In the genomic region with DNA sequence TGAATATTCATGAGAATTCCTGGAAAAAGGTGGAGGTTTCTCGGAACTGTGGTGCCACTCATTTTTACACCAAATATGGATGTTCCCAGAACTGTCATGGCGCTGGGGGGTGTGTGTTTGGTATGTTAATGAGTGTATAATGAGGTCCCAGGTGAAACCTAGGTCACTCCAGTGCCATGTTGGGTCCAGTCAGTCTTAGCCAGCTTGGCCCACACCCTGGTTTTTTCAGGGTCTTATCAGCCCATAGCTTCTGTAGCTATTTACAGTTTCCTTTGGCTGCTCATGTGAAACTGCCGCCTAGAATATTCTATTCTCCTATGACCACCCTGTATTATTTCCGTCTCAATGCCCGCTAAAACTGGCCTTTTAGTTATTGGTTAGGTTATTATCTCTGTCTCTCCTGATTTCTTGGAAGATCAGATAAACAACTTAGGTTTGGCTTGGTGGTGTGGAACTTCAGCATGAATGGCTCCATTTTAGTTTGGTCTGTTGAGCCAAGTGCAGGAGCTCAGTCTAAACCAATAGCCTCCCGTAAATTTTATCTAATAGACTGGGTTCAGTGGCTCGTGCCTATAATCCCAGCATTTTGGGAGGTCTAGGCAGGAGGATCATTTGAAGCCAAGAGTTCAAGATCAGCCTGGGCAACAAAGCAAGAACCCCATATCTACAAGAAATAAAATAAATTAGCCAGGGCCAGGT, we compare ENCODE assay signal across 1 cellular context.
TF ChIP-seq lines count a peak whose summit lies in the region.

No MANE protein-coding gene starts in this region.

TF ChIP-seq in K562, 482 proteins besides CTCF, POLR2A, EP300 and RAD21 (continued from another document and continues in another):
- TF ChIP-seq, protein P1, sequence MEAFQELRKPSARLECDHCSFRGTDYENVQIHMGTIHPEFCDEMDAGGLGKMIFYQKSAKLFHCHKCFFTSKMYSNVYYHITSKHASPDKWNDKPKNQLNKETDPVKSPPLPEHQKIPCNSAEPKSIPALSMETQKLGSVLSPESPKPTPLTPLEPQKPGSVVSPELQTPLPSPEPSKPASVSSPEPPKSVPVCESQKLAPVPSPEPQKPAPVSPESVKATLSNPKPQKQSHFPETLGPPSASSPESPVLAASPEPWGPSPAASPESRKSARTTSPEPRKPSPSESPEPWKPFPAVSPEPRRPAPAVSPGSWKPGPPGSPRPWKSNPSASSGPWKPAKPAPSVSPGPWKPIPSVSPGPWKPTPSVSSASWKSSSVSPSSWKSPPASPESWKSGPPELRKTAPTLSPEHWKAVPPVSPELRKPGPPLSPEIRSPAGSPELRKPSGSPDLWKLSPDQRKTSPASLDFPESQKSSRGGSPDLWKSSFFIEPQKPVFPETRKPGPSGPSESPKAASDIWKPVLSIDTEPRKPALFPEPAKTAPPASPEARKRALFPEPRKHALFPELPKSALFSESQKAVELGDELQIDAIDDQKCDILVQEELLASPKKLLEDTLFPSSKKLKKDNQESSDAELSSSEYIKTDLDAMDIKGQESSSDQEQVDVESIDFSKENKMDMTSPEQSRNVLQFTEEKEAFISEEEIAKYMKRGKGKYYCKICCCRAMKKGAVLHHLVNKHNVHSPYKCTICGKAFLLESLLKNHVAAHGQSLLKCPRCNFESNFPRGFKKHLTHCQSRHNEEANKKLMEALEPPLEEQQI (IDR thresholded peaks at IDR 0.05): no peak
- peak; percentile 36; the same call in 1 of the 2 replicates for TF ChIP-seq NFE2L1 (tag; IDR thresholded peaks at IDR 0.05; ENCODE audit: borderline replicate concordance, low read depth)
- TF ChIP-seq ZNF239 (CRISPR knock-in tag; IDR thresholded peaks at IDR 0.05): peak; percentile 84
- no peak for TF ChIP-seq TCF7 (IDR thresholded peaks at IDR 0.05; ENCODE audit: borderline replicate concordance)
- TF ChIP-seq NRF1 (conservative IDR thresholded peaks at IDR 0.05 in 1 of 2, IDR thresholded peaks at IDR 0.05 in 1 of 2): peak; percentile 64 to 68
- TF ChIP-seq, protein P2, sequence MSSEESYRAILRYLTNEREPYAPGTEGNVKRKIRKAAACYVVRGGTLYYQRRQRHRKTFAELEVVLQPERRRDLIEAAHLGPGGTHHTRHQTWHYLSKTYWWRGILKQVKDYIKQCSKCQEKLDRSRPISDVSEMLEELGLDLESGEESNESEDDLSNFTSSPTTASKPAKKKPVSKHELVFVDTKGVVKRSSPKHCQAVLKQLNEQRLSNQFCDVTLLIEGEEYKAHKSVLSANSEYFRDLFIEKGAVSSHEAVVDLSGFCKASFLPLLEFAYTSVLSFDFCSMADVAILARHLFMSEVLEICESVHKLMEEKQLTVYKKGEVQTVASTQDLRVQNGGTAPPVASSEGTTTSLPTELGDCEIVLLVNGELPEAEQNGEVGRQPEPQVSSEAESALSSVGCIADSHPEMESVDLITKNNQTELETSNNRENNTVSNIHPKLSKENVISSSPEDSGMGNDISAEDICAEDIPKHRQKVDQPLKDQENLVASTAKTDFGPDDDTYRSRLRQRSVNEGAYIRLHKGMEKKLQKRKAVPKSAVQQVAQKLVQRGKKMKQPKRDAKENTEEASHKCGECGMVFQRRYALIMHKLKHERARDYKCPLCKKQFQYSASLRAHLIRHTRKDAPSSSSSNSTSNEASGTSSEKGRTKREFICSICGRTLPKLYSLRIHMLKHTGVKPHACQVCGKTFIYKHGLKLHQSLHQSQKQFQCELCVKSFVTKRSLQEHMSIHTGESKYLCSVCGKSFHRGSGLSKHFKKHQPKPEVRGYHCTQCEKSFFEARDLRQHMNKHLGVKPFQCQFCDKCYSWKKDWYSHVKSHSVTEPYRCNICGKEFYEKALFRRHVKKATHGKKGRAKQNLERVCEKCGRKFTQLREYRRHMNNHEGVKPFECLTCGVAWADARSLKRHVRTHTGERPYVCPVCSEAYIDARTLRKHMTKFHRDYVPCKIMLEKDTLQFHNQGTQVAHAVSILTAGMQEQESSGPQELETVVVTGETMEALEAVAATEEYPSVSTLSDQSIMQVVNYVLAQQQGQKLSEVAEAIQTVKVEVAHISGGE (CRISPR knock-in tag; IDR thresholded peaks at IDR 0.05): peak in 1 of 3 experiments; percentile 81; a peak in 1 of 6 replicates
- TF ChIP-seq NUFIP1 (IDR thresholded peaks at IDR 0.05; ENCODE audit: partially characterized antibody): peak; percentile 49
- peak; percentile 74 for TF ChIP-seq ETV1 (tag; conservative IDR thresholded peaks at IDR 0.05; ENCODE audit: low read depth)
- TF ChIP-seq PYGO2 (tag; IDR thresholded peaks at IDR 0.05): peak; percentile 84; the same call in 1 of the 2 replicates
- peak; percentile 76 for TF ChIP-seq POLR2AphosphoS5 (IDR thresholded peaks at IDR 0.05; ENCODE audit: control insufficient read depth, insufficient read depth, low read depth, low read length)
- TF ChIP-seq, protein P3, sequence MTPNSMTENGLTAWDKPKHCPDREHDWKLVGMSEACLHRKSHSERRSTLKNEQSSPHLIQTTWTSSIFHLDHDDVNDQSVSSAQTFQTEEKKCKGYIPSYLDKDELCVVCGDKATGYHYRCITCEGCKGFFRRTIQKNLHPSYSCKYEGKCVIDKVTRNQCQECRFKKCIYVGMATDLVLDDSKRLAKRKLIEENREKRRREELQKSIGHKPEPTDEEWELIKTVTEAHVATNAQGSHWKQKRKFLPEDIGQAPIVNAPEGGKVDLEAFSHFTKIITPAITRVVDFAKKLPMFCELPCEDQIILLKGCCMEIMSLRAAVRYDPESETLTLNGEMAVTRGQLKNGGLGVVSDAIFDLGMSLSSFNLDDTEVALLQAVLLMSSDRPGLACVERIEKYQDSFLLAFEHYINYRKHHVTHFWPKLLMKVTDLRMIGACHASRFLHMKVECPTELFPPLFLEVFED (CRISPR knock-in tag; conservative IDR thresholded peaks at IDR 0.05): peak; percentile 91
- TF ChIP-seq, protein P4, sequence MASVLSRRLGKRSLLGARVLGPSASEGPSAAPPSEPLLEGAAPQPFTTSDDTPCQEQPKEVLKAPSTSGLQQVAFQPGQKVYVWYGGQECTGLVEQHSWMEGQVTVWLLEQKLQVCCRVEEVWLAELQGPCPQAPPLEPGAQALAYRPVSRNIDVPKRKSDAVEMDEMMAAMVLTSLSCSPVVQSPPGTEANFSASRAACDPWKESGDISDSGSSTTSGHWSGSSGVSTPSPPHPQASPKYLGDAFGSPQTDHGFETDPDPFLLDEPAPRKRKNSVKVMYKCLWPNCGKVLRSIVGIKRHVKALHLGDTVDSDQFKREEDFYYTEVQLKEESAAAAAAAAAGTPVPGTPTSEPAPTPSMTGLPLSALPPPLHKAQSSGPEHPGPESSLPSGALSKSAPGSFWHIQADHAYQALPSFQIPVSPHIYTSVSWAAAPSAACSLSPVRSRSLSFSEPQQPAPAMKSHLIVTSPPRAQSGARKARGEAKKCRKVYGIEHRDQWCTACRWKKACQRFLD (CRISPR knock-in tag; IDR thresholded peaks at IDR 0.05): peak; percentile 84; the same call in 1 of the 2 replicates
- TF ChIP-seq MEIS2 (IDR thresholded peaks at IDR 0.05; ENCODE audit: partially characterized antibody): peak; percentile 65
- TF ChIP-seq KLF1 (tag; IDR thresholded peaks at IDR 0.05): 0 out of 2 replicates have a peak, but pooled peaks have one; percentile 15
- 0 out of 2 replicates have a peak, but pooled peaks have one; percentile 42 for TF ChIP-seq ZNF134 (CRISPR knock-in tag; conservative IDR thresholded peaks at IDR 0.05)
- TF ChIP-seq C11orf30 (IDR thresholded peaks at IDR 0.05; ENCODE audit: low read depth): peak; percentile 34; the same call in 1 of the 2 replicates
- peak; percentile 89 for TF ChIP-seq PTRF (tag; IDR thresholded peaks at IDR 0.05)
- peak; percentile 89 for TF ChIP-seq TEAD2 (tag; IDR thresholded peaks at IDR 0.05)
- TF ChIP-seq, protein P5, sequence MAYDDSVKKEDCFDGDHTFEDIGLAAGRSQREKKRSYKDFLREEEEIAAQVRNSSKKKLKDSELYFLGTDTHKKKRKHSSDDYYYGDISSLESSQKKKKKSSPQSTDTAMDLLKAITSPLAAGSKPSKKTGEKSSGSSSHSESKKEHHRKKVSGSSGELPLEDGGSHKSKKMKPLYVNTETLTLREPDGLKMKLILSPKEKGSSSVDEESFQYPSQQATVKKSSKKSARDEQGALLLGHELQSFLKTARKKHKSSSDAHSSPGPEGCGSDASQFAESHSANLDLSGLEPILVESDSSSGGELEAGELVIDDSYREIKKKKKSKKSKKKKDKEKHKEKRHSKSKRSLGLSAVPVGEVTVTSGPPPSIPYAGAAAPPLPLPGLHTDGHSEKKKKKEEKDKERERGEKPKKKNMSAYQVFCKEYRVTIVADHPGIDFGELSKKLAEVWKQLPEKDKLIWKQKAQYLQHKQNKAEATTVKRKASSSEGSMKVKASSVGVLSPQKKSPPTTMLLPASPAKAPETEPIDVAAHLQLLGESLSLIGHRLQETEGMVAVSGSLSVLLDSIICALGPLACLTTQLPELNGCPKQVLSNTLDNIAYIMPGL (CRISPR knock-in tag; IDR thresholded peaks at IDR 0.05): no peak
- peak; percentile 88 for TF ChIP-seq FOXJ2 (tag; IDR thresholded peaks at IDR 0.05)
- 0 out of 2 replicates have a peak, but pooled peaks have one; percentile 2 for TF ChIP-seq LCOR (CRISPR knock-in tag; IDR thresholded peaks at IDR 0.05)
- peak; percentile 82 for TF ChIP-seq TAL1 (IDR thresholded peaks at IDR 0.05)
- no peak for TF ChIP-seq ZFX (CRISPR knock-in tag; IDR thresholded peaks at IDR 0.05)
- TF ChIP-seq, protein P6, sequence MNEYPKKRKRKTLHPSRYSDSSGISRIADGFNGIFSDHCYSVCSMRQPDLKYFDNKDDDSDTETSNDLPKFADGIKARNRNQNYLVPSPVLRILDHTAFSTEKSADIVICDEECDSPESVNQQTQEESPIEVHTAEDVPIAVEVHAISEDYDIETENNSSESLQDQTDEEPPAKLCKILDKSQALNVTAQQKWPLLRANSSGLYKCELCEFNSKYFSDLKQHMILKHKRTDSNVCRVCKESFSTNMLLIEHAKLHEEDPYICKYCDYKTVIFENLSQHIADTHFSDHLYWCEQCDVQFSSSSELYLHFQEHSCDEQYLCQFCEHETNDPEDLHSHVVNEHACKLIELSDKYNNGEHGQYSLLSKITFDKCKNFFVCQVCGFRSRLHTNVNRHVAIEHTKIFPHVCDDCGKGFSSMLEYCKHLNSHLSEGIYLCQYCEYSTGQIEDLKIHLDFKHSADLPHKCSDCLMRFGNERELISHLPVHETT (CRISPR knock-in tag; conservative IDR thresholded peaks at IDR 0.05 in 1 of 2, IDR thresholded peaks at IDR 0.05 in 1 of 2): peak in 1 of 2 experiments; percentile 78; a peak in 2 of 4 replicates
- no peak for TF ChIP-seq RBM14 (IDR thresholded peaks at IDR 0.05; ENCODE audit: borderline replicate concordance, insufficient read depth, low read depth, low read length)
- TF ChIP-seq NR2C1 (IDR thresholded peaks at IDR 0.05): no peak
- peak; percentile 88 for TF ChIP-seq NR2C1 (tag; IDR thresholded peaks at IDR 0.05)
- no peak for TF ChIP-seq NR2F6 (CRISPR knock-in tag; IDR thresholded peaks at IDR 0.05)
- TF ChIP-seq, protein P7, sequence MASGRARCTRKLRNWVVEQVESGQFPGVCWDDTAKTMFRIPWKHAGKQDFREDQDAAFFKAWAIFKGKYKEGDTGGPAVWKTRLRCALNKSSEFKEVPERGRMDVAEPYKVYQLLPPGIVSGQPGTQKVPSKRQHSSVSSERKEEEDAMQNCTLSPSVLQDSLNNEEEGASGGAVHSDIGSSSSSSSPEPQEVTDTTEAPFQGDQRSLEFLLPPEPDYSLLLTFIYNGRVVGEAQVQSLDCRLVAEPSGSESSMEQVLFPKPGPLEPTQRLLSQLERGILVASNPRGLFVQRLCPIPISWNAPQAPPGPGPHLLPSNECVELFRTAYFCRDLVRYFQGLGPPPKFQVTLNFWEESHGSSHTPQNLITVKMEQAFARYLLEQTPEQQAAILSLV (tag; IDR thresholded peaks at IDR 0.05): peak; percentile 69; the same call in 1 of the 2 replicates
- TF ChIP-seq ZNF174 (CRISPR knock-in tag; IDR thresholded peaks at IDR 0.05): peak; percentile 76; the same call in 1 of the 2 replicates
- TF ChIP-seq SMARCC2 (IDR thresholded peaks at IDR 0.05; ENCODE audit: low read depth): peak; percentile 74; the same call in 1 of the 2 replicates
- TF ChIP-seq SMAD4 (CRISPR knock-in tag; conservative IDR thresholded peaks at IDR 0.05): peak; percentile 91
- peak; percentile 30 for TF ChIP-seq HMGN3 (IDR thresholded peaks at IDR 0.05; ENCODE audit: borderline replicate concordance, extremely low read depth, insufficient read length, low read depth, low read length)
